ENCODE assay signal across 1 cellular context in the genomic region with DNA sequence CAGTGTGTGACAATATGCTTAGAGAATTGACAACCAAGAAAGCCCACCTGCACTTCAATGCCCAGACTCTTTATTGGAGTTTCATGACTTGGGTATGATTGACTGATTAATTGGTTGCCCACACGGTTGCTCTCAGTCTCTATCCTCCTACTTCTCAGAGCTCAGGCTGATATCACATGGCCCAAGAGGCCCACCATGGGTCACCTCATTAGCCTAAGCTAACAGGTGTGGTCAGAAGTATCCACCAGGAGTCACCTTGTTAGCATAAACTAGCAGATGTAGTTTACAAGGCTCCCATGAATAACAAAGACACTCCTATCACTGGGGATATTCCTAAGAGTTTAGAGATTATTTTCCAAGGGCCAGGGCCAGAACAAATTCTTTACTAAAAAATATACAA.
TF ChIP-seq lines count a peak whose summit lies in the region.

No MANE protein-coding gene starts in this region.

TF ChIP-seq in GM12878, 131 proteins besides CTCF, POLR2A, EP300 and RAD21 (continued from another document):
- TF ChIP-seq, protein P1, sequence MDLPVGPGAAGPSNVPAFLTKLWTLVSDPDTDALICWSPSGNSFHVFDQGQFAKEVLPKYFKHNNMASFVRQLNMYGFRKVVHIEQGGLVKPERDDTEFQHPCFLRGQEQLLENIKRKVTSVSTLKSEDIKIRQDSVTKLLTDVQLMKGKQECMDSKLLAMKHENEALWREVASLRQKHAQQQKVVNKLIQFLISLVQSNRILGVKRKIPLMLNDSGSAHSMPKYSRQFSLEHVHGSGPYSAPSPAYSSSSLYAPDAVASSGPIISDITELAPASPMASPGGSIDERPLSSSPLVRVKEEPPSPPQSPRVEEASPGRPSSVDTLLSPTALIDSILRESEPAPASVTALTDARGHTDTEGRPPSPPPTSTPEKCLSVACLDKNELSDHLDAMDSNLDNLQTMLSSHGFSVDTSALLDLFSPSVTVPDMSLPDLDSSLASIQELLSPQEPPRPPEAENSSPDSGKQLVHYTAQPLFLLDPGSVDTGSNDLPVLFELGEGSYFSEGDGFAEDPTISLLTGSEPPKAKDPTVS (IDR thresholded peaks at IDR 0.05; ENCODE audit: low read depth, low read length): no peak
- no peak for TF ChIP-seq BRCA1 (IDR thresholded peaks at IDR 0.05; ENCODE audit: low read depth, low read length)
- TF ChIP-seq CHD2 (IDR thresholded peaks at IDR 0.05; ENCODE audit: borderline replicate concordance, low read depth, low read length): no peak
- no peak for TF ChIP-seq TAF1 (IDR thresholded peaks at IDR 0.05; ENCODE audit: borderline replicate concordance, low read depth, low read length)
- no peak for TF ChIP-seq FOS (IDR thresholded peaks at IDR 0.05; ENCODE audit: borderline replicate concordance, extremely low read depth, insufficient read length)
- no peak for TF ChIP-seq KLF5 (IDR thresholded peaks at IDR 0.05; ENCODE audit: partially characterized antibody)
- TF ChIP-seq DPF2 (IDR thresholded peaks at IDR 0.05): no peak
